ENCODE assay signal across 1 cellular context in genomic region chr3:66464512-66464894, GRCh38.
A peak's percentile ranks its signal among the peaks of the same experiment; 100 is the strongest.
TF ChIP-seq lines count a peak whose summit lies in the region.

No MANE protein-coding gene starts in this region.

TF ChIP-seq in HepG2, 621 proteins besides CTCF, POLR2A, EP300 and RAD21 (continued from another document):
- TF ChIP-seq ZNF644 (CRISPR knock-in tag; IDR thresholded peaks at IDR 0.05; ENCODE audit: low read depth) (0 out of 2 replicates have a peak, but pooled peaks have one; percentile 35), LCORL (IDR thresholded peaks at IDR 0.05) (no peak), LCORL (CRISPR knock-in tag; IDR thresholded peaks at IDR 0.05) (no peak), POGZ (CRISPR knock-in tag; IDR thresholded peaks at IDR 0.05) (no peak), ZFY (CRISPR knock-in tag; IDR thresholded peaks at IDR 0.05) (0 out of 2 replicates have a peak, but pooled peaks have one; percentile 18), ZNF792 (CRISPR knock-in tag; IDR thresholded peaks at IDR 0.05) (no peak), HES4 (CRISPR knock-in tag; IDR thresholded peaks at IDR 0.05; ENCODE audit: borderline replicate concordance) (no peak)
- TF ChIP-seq, protein P1, sequence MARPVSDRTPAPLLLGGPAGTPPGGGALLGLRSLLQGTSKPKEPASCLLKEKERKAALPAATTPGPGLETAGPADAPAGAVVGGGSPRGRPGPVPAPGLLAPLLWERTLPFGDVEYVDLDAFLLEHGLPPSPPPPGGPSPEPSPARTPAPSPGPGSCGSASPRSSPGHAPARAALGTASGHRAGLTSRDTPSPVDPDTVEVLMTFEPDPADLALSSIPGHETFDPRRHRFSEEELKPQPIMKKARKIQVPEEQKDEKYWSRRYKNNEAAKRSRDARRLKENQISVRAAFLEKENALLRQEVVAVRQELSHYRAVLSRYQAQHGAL (CRISPR knock-in tag; IDR thresholded peaks at IDR 0.05; ENCODE audit: not compliant biosample characterization), result no peak
- TF ChIP-seq, protein P2, sequence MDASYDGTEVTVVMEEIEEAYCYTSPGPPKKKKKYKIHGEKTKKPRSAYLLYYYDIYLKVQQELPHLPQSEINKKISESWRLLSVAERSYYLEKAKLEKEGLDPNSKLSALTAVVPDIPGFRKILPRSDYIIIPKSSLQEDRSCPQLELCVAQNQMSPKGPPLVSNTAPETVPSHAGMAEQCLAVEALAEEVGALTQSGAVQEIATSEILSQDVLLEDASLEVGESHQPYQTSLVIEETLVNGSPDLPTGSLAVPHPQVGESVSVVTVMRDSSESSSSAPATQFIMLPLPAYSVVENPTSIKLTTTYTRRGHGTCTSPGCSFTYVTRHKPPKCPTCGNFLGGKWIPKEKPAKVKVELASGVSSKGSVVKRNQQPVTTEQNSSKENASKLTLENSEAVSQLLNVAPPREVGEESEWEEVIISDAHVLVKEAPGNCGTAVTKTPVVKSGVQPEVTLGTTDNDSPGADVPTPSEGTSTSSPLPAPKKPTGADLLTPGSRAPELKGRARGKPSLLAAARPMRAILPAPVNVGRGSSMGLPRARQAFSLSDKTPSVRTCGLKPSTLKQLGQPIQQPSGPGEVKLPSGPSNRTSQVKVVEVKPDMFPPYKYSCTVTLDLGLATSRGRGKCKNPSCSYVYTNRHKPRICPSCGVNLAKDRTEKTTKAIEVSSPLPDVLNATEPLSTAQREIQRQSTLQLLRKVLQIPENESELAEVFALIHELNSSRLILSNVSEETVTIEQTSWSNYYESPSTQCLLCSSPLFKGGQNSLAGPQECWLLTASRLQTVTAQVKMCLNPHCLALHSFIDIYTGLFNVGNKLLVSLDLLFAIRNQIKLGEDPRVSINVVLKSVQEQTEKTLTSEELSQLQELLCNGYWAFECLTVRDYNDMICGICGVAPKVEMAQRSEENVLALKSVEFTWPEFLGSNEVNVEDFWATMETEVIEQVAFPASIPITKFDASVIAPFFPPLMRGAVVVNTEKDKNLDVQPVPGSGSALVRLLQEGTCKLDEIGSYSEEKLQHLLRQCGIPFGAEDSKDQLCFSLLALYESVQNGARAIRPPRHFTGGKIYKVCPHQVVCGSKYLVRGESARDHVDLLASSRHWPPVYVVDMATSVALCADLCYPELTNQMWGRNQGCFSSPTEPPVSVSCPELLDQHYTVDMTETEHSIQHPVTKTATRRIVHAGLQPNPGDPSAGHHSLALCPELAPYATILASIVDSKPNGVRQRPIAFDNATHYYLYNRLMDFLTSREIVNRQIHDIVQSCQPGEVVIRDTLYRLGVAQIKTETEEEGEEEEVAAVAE (CRISPR knock-in tag; IDR thresholded peaks at IDR 0.05; ENCODE audit: borderline replicate concordance), result 0 out of 2 replicates have a peak, but pooled peaks have one; percentile 57
